8 cellular contexts compared by ENCODE assay signal in genomic region chr17:41967141-41967920, GRCh38. TPM values are rescaled to one million over a fixed set of nuclear protein-coding genes. Genes with fewer than 3 reads are reported as not detected.
DNase-seq lines count a peak whose midpoint lies in the region; ATAC-seq and TF ChIP-seq lines count a peak whose summit lies in the region.

No MANE protein-coding gene starts in this region.

- H3K36me3 Mint-ChIP-seq in activated CD4-positive, alpha-beta memory T cell treated with anti-CD3 and anti-CD28 coated beads, Interleukin-2, amount 10 ng/mL, durations not matched to agents 7 days and 5 days (ENCODE audit: low read depth): peaks cover 33% of the 10 kb centered on the region
- no peaks in the 10 kb centered on the region for H3K36me3 Mint-ChIP-seq in natural killer cell treated with Interleukin-12 subunit alpha and Interleukin-12 subunit beta and Interleukin-15 and Interleukin-18, amount 100 ng/mL, for 72 hours
- H3K36me3 Mint-ChIP-seq in type B pancreatic cell: peaks cover 15% of the 10 kb centered on the region

- no peaks in the 10 kb centered on the region for H3K9me3 Mint-ChIP-seq in activated CD4-positive, alpha-beta memory T cell treated with anti-CD3 and anti-CD28 coated beads, Interleukin-2, amount 10 ng/mL, durations not matched to agents 7 days and 5 days
- no peaks in the 10 kb centered on the region for H3K9me3 Mint-ChIP-seq in natural killer cell treated with Interleukin-12 subunit alpha and Interleukin-12 subunit beta and Interleukin-15 and Interleukin-18, amount 100 ng/mL, for 72 hours
- no peaks in the 10 kb centered on the region for H3K9me3 Mint-ChIP-seq in type B pancreatic cell

- ATAC-seq in natural killer cell treated with Interleukin-12 subunit alpha and Interleukin-12 subunit beta and Interleukin-15 and Interleukin-18, amount 100 ng/mL, for 72 hours: peak; percentile 34 to 39

- TF ChIP-seq CTCF in type B pancreatic cell (conservative IDR thresholded peaks at IDR 0.05) (no peak), GM20000 (IDR thresholded peaks at IDR 0.05; ENCODE audit: extremely low read depth, missing control alignments) (no peak)

- H3K27me3 Mint-ChIP-seq in activated CD4-positive, alpha-beta memory T cell treated with anti-CD3 and anti-CD28 coated beads, Interleukin-2, amount 10 ng/mL, durations not matched to agents 7 days and 5 days: no peaks in the 10 kb centered on the region
- no peaks in the 10 kb centered on the region for H3K27me3 Mint-ChIP-seq in natural killer cell treated with Interleukin-12 subunit alpha and Interleukin-12 subunit beta and Interleukin-15 and Interleukin-18, amount 100 ng/mL, for 72 hours
- no peaks in the 10 kb centered on the region for H3K27me3 Mint-ChIP-seq in type B pancreatic cell

- peak; percentile 66 for DNase-seq in NCI-H2227 (lab: John Stamatoyannopoulos, UW; ENCODE audit: unreplicated experiment)
- DNase-seq in NCI-H2227 treated with DMSO at 0.1 percent for 48 hours (lab: John Stamatoyannopoulos, UW): no peak
- peak; percentile 31 for DNase-seq in HuH-7.5 (ENCODE audit: low spot score)
- peak; percentile 53 for DNase-seq in activated CD4-positive, alpha-beta memory T cell treated with anti-CD3 and anti-CD28 coated beads, Interleukin-2, amount 10 ng/mL, durations not matched to agents 7 days and 5 days
- peak; percentile 73 to 75 for DNase-seq in erythroblast (lab: John Stamatoyannopoulos, UW)
- no peak for DNase-seq in natural killer cell treated with Interleukin-12 subunit alpha and Interleukin-12 subunit beta and Interleukin-15 and Interleukin-18, amount 100 ng/mL, for 72 hours (ENCODE audit: low spot score)
- DNase-seq in type B pancreatic cell (ENCODE audit: extremely low spot score, unreplicated experiment): no peak
- DNase-seq in GM20000 (ENCODE audit: low spot score): no peak

- POLR2A ChIA-PET in activated CD4-positive, alpha-beta memory T cell treated with anti-CD3 and anti-CD28 coated beads, Interleukin-2, amount 10 ng/mL, durations not matched to agents 7 days and 5 days (lab: Charles Lee): interaction anchor here (0.5 to 6.4 kb wide), 32 partner anchors 9 to 1681 kb away, joined by 3 to 118 read pairs (median 5); partner anchors contain the start of genes ACLY, DHX58, DNAJC7 and EIF1

- CTCF ChIA-PET in activated CD4-positive, alpha-beta memory T cell treated with anti-CD3 and anti-CD28 coated beads, Interleukin-2, amount 10 ng/mL, durations not matched to agents 7 days and 5 days (lab: Charles Lee): interaction anchor here (0.7 to 2.0 kb wide), 7 partner anchors 31 to 58 kb away, joined by 3 to 11 read pairs (median 4); partner anchors contain the start of genes ACLY, DNAJC7, NKIRAS2 and ODAD4

- peaks cover 54% of the 10 kb centered on the region for H3K4me1 Mint-ChIP-seq in activated CD4-positive, alpha-beta memory T cell treated with anti-CD3 and anti-CD28 coated beads, Interleukin-2, amount 10 ng/mL, durations not matched to agents 7 days and 5 days
- H3K4me1 Mint-ChIP-seq in natural killer cell treated with Interleukin-12 subunit alpha and Interleukin-12 subunit beta and Interleukin-15 and Interleukin-18, amount 100 ng/mL, for 72 hours (ENCODE audit: low read depth in 2 of 2): peaks cover 24% of the 10 kb centered on the region in 2 donors
- peaks cover 18% of the 10 kb centered on the region for H3K4me1 Mint-ChIP-seq in type B pancreatic cell (ENCODE audit: unreplicated experiment)

- H3K4me3 Mint-ChIP-seq in activated CD4-positive, alpha-beta memory T cell treated with anti-CD3 and anti-CD28 coated beads, Interleukin-2, amount 10 ng/mL, durations not matched to agents 7 days and 5 days: peak overlapping the region; percentile 81
- H3K4me3 Mint-ChIP-seq in natural killer cell treated with Interleukin-12 subunit alpha and Interleukin-12 subunit beta and Interleukin-15 and Interleukin-18, amount 100 ng/mL, for 72 hours: peak overlapping the region; percentile 77
- H3K4me3 Mint-ChIP-seq in type B pancreatic cell: peak overlapping the region; percentile 84

- peak overlapping the region; percentile 78 for H3K27ac Mint-ChIP-seq in activated CD4-positive, alpha-beta memory T cell treated with anti-CD3 and anti-CD28 coated beads, Interleukin-2, amount 10 ng/mL, durations not matched to agents 7 days and 5 days
- peak overlapping the region; percentile 56 to 64 for H3K27ac Mint-ChIP-seq in natural killer cell treated with Interleukin-12 subunit alpha and Interleukin-12 subunit beta and Interleukin-15 and Interleukin-18, amount 100 ng/mL, for 72 hours
- H3K27ac Mint-ChIP-seq in type B pancreatic cell: peak overlapping the region; percentile 61

- peak; percentile 3 for TF ChIP-seq POLR2A in erythroblast (IDR thresholded peaks at IDR 0.05; ENCODE audit: low read length)

RNA-seq across cellular contexts. Expression of gene CNP, which starts 0.7 kb away (rescaled TPM):
- 10 to 100 TPM; 89.8 to 91.0 TPM for total RNA-seq in activated CD4-positive, alpha-beta memory T cell treated with anti-CD3 and anti-CD28 coated beads, Interleukin-2, amount 10 ng/mL, durations not matched to agents 7 days and 5 days
- 10 to 100 TPM; 55.6 to 81.9 TPM for total RNA-seq in natural killer cell treated with Interleukin-12 subunit alpha and Interleukin-12 subunit beta and Interleukin-15 and Interleukin-18, amount 100 ng/mL, for 72 hours
- total RNA-seq in type B pancreatic cell (ENCODE audit: low replicate concordance): 60.0 and 84.3 TPM in 2 replicates

RNA-seq across cellular contexts. Expression of gene ODAD4, which starts 36.9 kb away (rescaled TPM):
- total RNA-seq in activated CD4-positive, alpha-beta memory T cell treated with anti-CD3 and anti-CD28 coated beads, Interleukin-2, amount 10 ng/mL, durations not matched to agents 7 days and 5 days: 1 to 10 TPM; 1.7 to 2.0 TPM
- total RNA-seq in natural killer cell treated with Interleukin-12 subunit alpha and Interleukin-12 subunit beta and Interleukin-15 and Interleukin-18, amount 100 ng/mL, for 72 hours: 1 to 10 TPM in 1 of 2 donors, under 1 TPM in 1; 0.12 to 1.0 TPM
- 1.9 and 4.5 TPM in 2 replicates for total RNA-seq in type B pancreatic cell (ENCODE audit: low replicate concordance)

RNA-seq across cellular contexts. Expression of gene ACLY, which starts 48.6 kb away (rescaled TPM):
- total RNA-seq in activated CD4-positive, alpha-beta memory T cell treated with anti-CD3 and anti-CD28 coated beads, Interleukin-2, amount 10 ng/mL, durations not matched to agents 7 days and 5 days: 100 to 1,000 TPM; 177 to 183 TPM
- total RNA-seq in natural killer cell treated with Interleukin-12 subunit alpha and Interleukin-12 subunit beta and Interleukin-15 and Interleukin-18, amount 100 ng/mL, for 72 hours: 100 to 1,000 TPM; 200 to 243 TPM
- total RNA-seq in type B pancreatic cell (ENCODE audit: low replicate concordance): 160 and 161 TPM in 2 replicates

RNA-seq across cellular contexts. Expression of gene DNAJC7, which starts 49.9 kb away (rescaled TPM):
- 10 to 100 TPM; 88.7 to 95.1 TPM for total RNA-seq in activated CD4-positive, alpha-beta memory T cell treated with anti-CD3 and anti-CD28 coated beads, Interleukin-2, amount 10 ng/mL, durations not matched to agents 7 days and 5 days
- 100 to 1,000 TPM; 119 to 137 TPM for total RNA-seq in natural killer cell treated with Interleukin-12 subunit alpha and Interleukin-12 subunit beta and Interleukin-15 and Interleukin-18, amount 100 ng/mL, for 72 hours
- 77.3 and 88.7 TPM in 2 replicates for total RNA-seq in type B pancreatic cell (ENCODE audit: low replicate concordance)

RNA-seq across cellular contexts. Expression of gene NKIRAS2, which starts 52.6 kb away (rescaled TPM):
- total RNA-seq in activated CD4-positive, alpha-beta memory T cell treated with anti-CD3 and anti-CD28 coated beads, Interleukin-2, amount 10 ng/mL, durations not matched to agents 7 days and 5 days: 10 to 100 TPM; 21.3 to 22.7 TPM
- total RNA-seq in natural killer cell treated with Interleukin-12 subunit alpha and Interleukin-12 subunit beta and Interleukin-15 and Interleukin-18, amount 100 ng/mL, for 72 hours: 10 to 100 TPM; 27.8 to 28.7 TPM
- 44.7 and 45.0 TPM in 2 replicates for total RNA-seq in type B pancreatic cell (ENCODE audit: low replicate concordance)

Comparison
In these comparisons a context has a peak if more than half of its experiments do, and no peak if none do; other contexts are left out.
1. DNase-seq: peak in NCI-H2227 (single experiment), HuH-7.5 (single experiment), activated CD4-positive, alpha-beta memory T cell treated with anti-CD3 and anti-CD28 coated beads, Interleukin-2, amount 10 ng/mL, durations not matched to agents 7 days and 5 days (single experiment) and erythroblast (2 of 2); none in NCI-H2227 treated with DMSO at 0.1 percent for 48 hours (single experiment), natural killer cell treated with Interleukin-12 subunit alpha and Interleukin-12 subunit beta and Interleukin-15 and Interleukin-18, amount 100 ng/mL, for 72 hours (single experiment), type B pancreatic cell (single experiment) and GM20000 (single experiment).
2. Peak in every context shown above with its lines, with median percentiles within 50 percentile points of each other: H3K27ac Mint-ChIP-seq and H3K4me3 Mint-ChIP-seq.